23 cellular contexts compared by ENCODE assay signal in genomic region chr3:127844326-127844942, GRCh38. TPM values are rescaled to one million over a fixed set of nuclear protein-coding genes. Genes with fewer than 3 reads are reported as not detected.
DNase-seq lines count a peak whose midpoint lies in the region; ATAC-seq and TF ChIP-seq lines count a peak whose summit lies in the region.
"Had no signal": no experiment of that assay in that cellular context is flagged by ENCODE, and none has a peak within 500 bp of the region (broad histone marks: within the 10 kb centered on the region; RNA-seq: fewer than 3 reads in every experiment).

No MANE protein-coding gene starts in this region.

- H3K4me3 ChIP-seq in dorsolateral prefrontal cortex, result no peak overlapping the region
- H3K4me3 ChIP-seq: right lobe of liver, thoracic aorta had no signal

- CTCF ChIA-PET in activated CD4-positive, alpha-beta memory T cell treated with anti-CD3 and anti-CD28 coated beads for 36 hours (lab: Charles Lee), result interaction anchor here (0.8 kb wide), 1 partner anchor 13 kb away, joined by 3 read pairs; no protein-coding TSS in a partner anchor

- H3K27ac ChIP-seq in dorsolateral prefrontal cortex, result no peak overlapping the region
- H3K27ac ChIP-seq: right lobe of liver, thoracic aorta had no signal

- POLR2A ChIA-PET in activated CD4-positive, alpha-beta memory T cell treated with anti-CD3 and anti-CD28 coated beads for 36 hours (lab: Charles Lee), result no interaction called here

- intact Hi-C loops in dorsolateral prefrontal cortex (cut with DNase I), result no loop called here
- intact Hi-C loops in activated CD4-positive, alpha-beta memory T cell treated with anti-CD3 and anti-CD28 coated beads for 36 hours (cut with micrococcal nuclease), result no loop called here

- H3K4me3 Mint-ChIP-seq in memory B cell, result no peak overlapping the region
- no peak overlapping the region for H3K4me3 Mint-ChIP-seq in activated CD4-positive, alpha-beta memory T cell treated with anti-CD3 and anti-CD28 coated beads for 36 hours
- H3K4me3 Mint-ChIP-seq: CD8-positive, alpha-beta memory T cell; H9 had no signal

- H3K36me3 Mint-ChIP-seq in memory B cell, result no peaks in the 10 kb centered on the region
- no peaks in the 10 kb centered on the region for H3K36me3 Mint-ChIP-seq in activated CD4-positive, alpha-beta memory T cell treated with anti-CD3 and anti-CD28 coated beads for 36 hours
- H3K36me3 Mint-ChIP-seq: CD8-positive, alpha-beta memory T cell had no signal

- H3K4me1 Mint-ChIP-seq in memory B cell, result peaks cover 9% of the 10 kb centered on the region
- H3K4me1 Mint-ChIP-seq in activated CD4-positive, alpha-beta memory T cell treated with anti-CD3 and anti-CD28 coated beads for 36 hours (ENCODE audit: low read depth), result no peaks in the 10 kb centered on the region
- H3K4me1 Mint-ChIP-seq: CD8-positive, alpha-beta memory T cell had no signal

- H3K27me3 Mint-ChIP-seq in memory B cell, result peaks cover 3% of the 10 kb centered on the region
- peaks cover 12% of the 10 kb centered on the region for H3K27me3 Mint-ChIP-seq in activated CD4-positive, alpha-beta memory T cell treated with anti-CD3 and anti-CD28 coated beads for 36 hours

- no peaks in the 10 kb centered on the region for H3K27me3 ChIP-seq in dorsolateral prefrontal cortex
- H3K27me3 ChIP-seq: right lobe of liver had no signal

- ATAC-seq in GM21367 (IDR thresholded peaks at IDR 0.05; ENCODE audit: unreplicated experiment) (peak; percentile 62), HG03175 (IDR thresholded peaks at IDR 0.05; ENCODE audit: unreplicated experiment) (peak; percentile 52), memory B cell (ENCODE audit: low read depth) (peak; percentile 58)
- ATAC-seq: right lobe of liver had no signal

- TF ChIP-seq CTCF in GM10266 (IDR thresholded peaks at IDR 0.05; ENCODE audit: control insufficient read depth, insufficient read depth, low read depth, missing control alignments), result no peak
- TF ChIP-seq CTCF in dorsolateral prefrontal cortex (IDR thresholded peaks at IDR 0.05 in 54 of 56, conservative IDR thresholded peaks at IDR 0.05 in 2 of 56; ENCODE audit: low read depth in 1 of 56, partially characterized antibody in 56 of 56), result no peak

- DNase-seq in GM10266 (ENCODE audit: extremely low spot score) (peak; percentile 44), memory B cell (ENCODE audit: low spot score in 2 of 2) (no peak), NOMO-1 (lab: John Stamatoyannopoulos, UW; ENCODE audit: unreplicated experiment in 2 of 2) (no peak), dorsolateral prefrontal cortex (no peak)
- no peak for DNase-seq in stimulated activated CD8-positive, alpha-beta memory T cell treated with anti-CD3 and anti-CD28 coated beads, Interleukin-4, amount 100 ng/mL, for 48 hours
- no peak for DNase-seq in activated CD4-positive, alpha-beta memory T cell treated with anti-CD3 and anti-CD28 coated beads for 36 hours
- DNase-seq: activated CD4-positive, alpha-beta T cell treated with anti-CD3 and anti-CD28 coated beads for 48 hours; activated CD8-positive, alpha-beta memory T cell treated with anti-CD3 and anti-CD28 coated beads, Interleukin-2, amount 50 U/mL, for 4 hours; activated effector memory CD4-positive, alpha-beta T cell treated with Interleukin-2 at 50 U/mL for 16 hours; CD8-positive, alpha-beta memory T cell; cortex of kidney; H9; kidney; mammary epithelial cell; NCI-H1092 treated with DMSO at 0.1 percent for 48 hours; NCI-H2081 treated with DMSO at 0.1 percent for 48 hours; NCI-H510A; right lobe of liver; stimulated activated CD4-positive, alpha-beta T cell treated with anti-CD3 and anti-CD28 coated beads, Interleukin-15, amount 100 ng/mL, for 24 hours; SW 1271 had no signal

- no peaks in the 10 kb centered on the region for H3K9me3 Mint-ChIP-seq in memory B cell
- no peaks in the 10 kb centered on the region for H3K9me3 Mint-ChIP-seq in activated CD4-positive, alpha-beta memory T cell treated with anti-CD3 and anti-CD28 coated beads for 36 hours
- H3K9me3 Mint-ChIP-seq: H9 had no signal

- H3K27ac Mint-ChIP-seq in memory B cell, result no peak overlapping the region
- no peak overlapping the region for H3K27ac Mint-ChIP-seq in activated CD4-positive, alpha-beta memory T cell treated with anti-CD3 and anti-CD28 coated beads for 36 hours
- H3K27ac Mint-ChIP-seq: H9 had no signal

RNA-seq across cellular contexts. Expression of gene MGLL, which starts 22.1 kb away (rescaled TPM):
- total RNA-seq in dorsolateral prefrontal cortex, result 100 to 1,000 TPM in 117 of 120 experiments, 10 to 100 TPM in 3; 73.9 to 334 (median 144) TPM
- total RNA-seq in activated CD4-positive, alpha-beta memory T cell treated with anti-CD3 and anti-CD28 coated beads for 36 hours, result under 1 TPM; 0.31 to 0.41 TPM

Comparison
In these comparisons a context has a peak if more than half of its experiments do, and no peak if none do; other contexts are left out.
1. RNA of gene MGLL, which starts 22.1 kb away (total RNA-seq): 73.9 to 334 TPM in dorsolateral prefrontal cortex; 0.31 to 0.41 TPM in activated CD4-positive, alpha-beta memory T cell treated with anti-CD3 and anti-CD28 coated beads for 36 hours; every median in the first group is over 10 times any median in the second.
2. Peak in every context shown above with its lines, with median percentiles within 50 percentile points of each other: ATAC-seq.